8 cellular contexts compared by ENCODE assay signal in the genomic region with DNA sequence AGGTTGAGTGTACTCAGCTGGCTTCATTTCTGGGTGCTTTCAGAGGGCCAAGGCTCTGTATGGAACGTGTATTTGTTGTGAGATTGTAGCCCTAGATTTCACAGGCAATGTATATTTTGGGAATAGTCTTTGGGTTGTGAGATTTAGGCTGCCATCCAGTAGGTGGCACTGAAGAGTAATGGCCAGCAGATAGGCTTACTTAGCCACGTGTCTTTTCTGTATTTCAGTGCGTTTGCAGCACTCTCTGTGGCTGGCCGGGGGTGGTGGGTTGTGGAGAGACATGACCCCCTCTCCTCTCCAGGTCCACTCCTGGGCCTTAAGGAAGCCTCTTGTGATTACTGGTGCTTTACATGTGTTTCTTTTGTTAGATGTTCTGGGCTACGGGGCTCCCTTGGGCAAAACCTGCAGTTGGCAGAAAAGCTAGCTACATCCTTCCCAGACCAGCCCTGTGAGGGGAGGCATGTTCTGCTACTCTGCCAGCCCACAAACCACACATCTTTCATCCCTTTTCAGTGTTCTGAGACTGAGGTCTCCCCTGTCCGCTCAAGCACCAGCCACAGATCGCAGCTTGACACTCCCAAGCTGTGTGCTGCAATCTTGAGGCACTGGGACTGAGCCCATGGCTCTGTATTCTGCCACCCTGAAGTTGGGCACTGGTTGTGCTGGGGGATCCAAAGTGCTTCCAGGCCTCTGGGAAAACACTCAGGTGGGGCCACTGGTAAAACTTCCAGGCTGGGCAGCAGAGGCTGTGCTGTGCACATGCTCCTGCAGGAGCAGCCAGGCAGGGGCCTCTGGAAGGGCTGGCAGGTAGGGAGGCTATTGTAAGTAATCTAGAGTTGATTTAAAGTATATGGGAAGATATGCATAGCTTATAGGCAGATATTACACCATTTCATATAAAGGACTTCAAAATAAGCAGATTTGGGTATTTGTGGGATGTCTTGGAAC.
DNase-seq lines count a peak whose midpoint lies in the region; ATAC-seq and TF ChIP-seq lines count a peak whose summit lies in the region.

No MANE protein-coding gene starts in this region.

- no peak for TF ChIP-seq POLR2A in gastrocnemius medialis (IDR thresholded peaks at IDR 0.05)

- H3K9me3 Mint-ChIP-seq in activated naive CD4-positive, alpha-beta T cell treated with anti-CD3 and anti-CD28 coated beads, Interleukin-2, amount 10 ng/mL, durations not matched to agents 7 days and 5 days = no peaks in the 10 kb centered on the region

- whole genome bisulfite sequencing in psoas muscle, 3 donors = 47 to 48% (median 48%) methylated on average over 7 of the region's 7 CpGs

- no peaks in the 10 kb centered on the region for H3K9me3 ChIP-seq in psoas muscle
- H3K9me3 ChIP-seq in gastrocnemius medialis = no peaks in the 10 kb centered on the region

- H3K4me3 Mint-ChIP-seq in activated naive CD4-positive, alpha-beta T cell treated with anti-CD3 and anti-CD28 coated beads, Interleukin-2, amount 10 ng/mL, durations not matched to agents 7 days and 5 days = no peak overlapping the region

- TF ChIP-seq CTCF in fibroblast of pulmonary artery (IDR thresholded peaks at IDR 0.05; ENCODE audit: low read length, missing control alignments) = peak; percentile 62
- TF ChIP-seq CTCF in psoas muscle (IDR thresholded peaks at IDR 0.05) = peak; percentile 22
- peak in 1 of 5 experiments; percentile 25 for TF ChIP-seq CTCF in gastrocnemius medialis (IDR thresholded peaks at IDR 0.05 in 4 of 5, conservative IDR thresholded peaks at IDR 0.05 in 1 of 5)

- H3K27me3 Mint-ChIP-seq in activated naive CD4-positive, alpha-beta T cell treated with anti-CD3 and anti-CD28 coated beads, Interleukin-2, amount 10 ng/mL, durations not matched to agents 7 days and 5 days = no peaks in the 10 kb centered on the region

- DNase-seq in activated naive CD4-positive, alpha-beta T cell treated with anti-CD3 and anti-CD28 coated beads, Interleukin-2, amount 10 ng/mL, durations not matched to agents 7 days and 5 days = peak; percentile 27
- DNase-seq in activated naive CD4-positive, alpha-beta T cell treated with Interleukin-2 at 50 U/mL for 16 hours = no peak
- DNase-seq in HK-2 (ENCODE audit: unreplicated experiment) (peak; percentile 16), RPMI8226 (peak; percentile 40), fibroblast of pulmonary artery (ENCODE audit: low read depth) (peak; percentile 33), psoas muscle (no peak), gastrocnemius medialis (no peak)

- ATAC-seq in GM21619 (IDR thresholded peaks at IDR 0.05; ENCODE audit: unreplicated experiment) (peak; percentile 94), psoas muscle (no peak), gastrocnemius medialis (no peak)

- H3K4me1 ChIP-seq in psoas muscle (no peaks in the 10 kb centered on the region), gastrocnemius medialis (no peaks in the 10 kb centered on the region)

- H3K4me1 Mint-ChIP-seq in activated naive CD4-positive, alpha-beta T cell treated with anti-CD3 and anti-CD28 coated beads, Interleukin-2, amount 10 ng/mL, durations not matched to agents 7 days and 5 days = no peaks in the 10 kb centered on the region

- H3K27ac ChIP-seq in psoas muscle (no peak overlapping the region), gastrocnemius medialis (no peak overlapping the region)

- intact Hi-C loops in psoas muscle (cut with DNase I) (no loop called here), gastrocnemius medialis (cut with DNase I; ENCODE audit: low total_unique reads) (no loop called here)

- H3K27me3 ChIP-seq in psoas muscle (ENCODE audit: insufficient read depth in 3 of 3, low read length in 2 of 3) = no peaks in the 10 kb centered on the region
- no peaks in the 10 kb centered on the region for H3K27me3 ChIP-seq in gastrocnemius medialis

- in situ Hi-C loops in gastrocnemius medialis (cut with MboI; ENCODE audit: low sequenced_read_pairs in 4 of 4) = no loop called here

- no peaks in the 10 kb centered on the region for H3K36me3 Mint-ChIP-seq in activated naive CD4-positive, alpha-beta T cell treated with anti-CD3 and anti-CD28 coated beads, Interleukin-2, amount 10 ng/mL, durations not matched to agents 7 days and 5 days

- CTCF ChIA-PET in activated naive CD4-positive, alpha-beta T cell treated with anti-CD3 and anti-CD28 coated beads, Interleukin-2, amount 10 ng/mL, durations not matched to agents 7 days and 5 days (lab: Charles Lee) = no interaction called here

- no peak overlapping the region for H3K4me3 ChIP-seq in fibroblast of pulmonary artery (replicated peaks; ENCODE audit: low read depth, low read length)
- no peak overlapping the region for H3K4me3 ChIP-seq in psoas muscle
- H3K4me3 ChIP-seq in gastrocnemius medialis = no peak overlapping the region

- no peak overlapping the region for H3K27ac Mint-ChIP-seq in activated naive CD4-positive, alpha-beta T cell treated with anti-CD3 and anti-CD28 coated beads, Interleukin-2, amount 10 ng/mL, durations not matched to agents 7 days and 5 days

- H3K36me3 ChIP-seq in psoas muscle (ENCODE audit: insufficient read depth in 1 of 2, low read depth in 1 of 2) (no peaks in the 10 kb centered on the region), gastrocnemius medialis (no peaks in the 10 kb centered on the region)

Comparison
In these comparisons a context has a peak if more than half of its experiments do, and no peak if none do; other contexts are left out.
1. DNase-seq: peak in activated naive CD4-positive, alpha-beta T cell treated with anti-CD3 and anti-CD28 coated beads, Interleukin-2, amount 10 ng/mL, durations not matched to agents 7 days and 5 days (single experiment), HK-2 (single experiment), RPMI8226 (single experiment) and fibroblast of pulmonary artery (single experiment); none in activated naive CD4-positive, alpha-beta T cell treated with Interleukin-2 at 50 U/mL for 16 hours (single experiment), psoas muscle (0 of 2) and gastrocnemius medialis (0 of 2).